ENCODE assay signal across 27 cellular contexts in genomic region chr15:38430106-38430760, GRCh38.
"Had no signal": no experiment of that assay in that cellular context is flagged by ENCODE, and none has a peak within 500 bp of the region (broad histone marks: within the 10 kb centered on the region; RNA-seq: fewer than 3 reads in every experiment).

No MANE protein-coding gene starts in this region.

- DNase-seq: islet precursor cell; left ventricle myocardium inferior; midbrain; mucosa of descending colon; naive thymus-derived CD8-positive, alpha-beta T cell; nucleus accumbens; pancreas; posterior cingulate gyrus; retina; right cardiac atrium; stimulated activated CD4-positive, alpha-beta T cell treated with anti-CD3 and anti-CD28 coated beads, Interleukin-12 subunit alpha, Interleukin-12 subunit beta, amount 100 ng/mL, for 4 hours; stimulated activated CD4-positive, alpha-beta T cell treated with anti-CD3 and anti-CD28 coated beads, Interleukin-15, amount 100 ng/mL, for 24 hours; stimulated activated CD4-positive, alpha-beta T cell treated with anti-CD3 and anti-CD28 coated beads, Interleukin-2, amount 100 ng/mL, for 24 hours; stimulated activated CD4-positive, alpha-beta T cell treated with anti-CD3 and anti-CD28 coated beads, Interleukin-4, amount 100 ng/mL, for 1 hour; stimulated activated naive CD4-positive, alpha-beta T cell treated with Interleukin-2 at 50 U/mL for 16 hours; stimulated activated naive CD8-positive, alpha-beta T cell treated with anti-CD3 and anti-CD28 coated beads, Interleukin-15, amount 100 ng/mL, for 72 hours; substantia nigra had no signal

- H3K9me3 ChIP-seq: left ventricle myocardium inferior, mucosa of descending colon, pancreas, prostate gland, tibial nerve, vagina had no signal

- H3K9me3 Mint-ChIP-seq: neural crest cell; stimulated activated naive CD8-positive, alpha-beta T cell treated with anti-CD3 and anti-CD28 coated beads, Interleukin-15, amount 100 ng/mL, for 72 hours; type B pancreatic cell had no signal

- H3K36me3 Mint-ChIP-seq: type B pancreatic cell had no signal

- H3K27ac ChIP-seq: hepatocyte, left ventricle myocardium inferior, pancreas, prostate gland, skin epidermis, tibial nerve, vagina had no signal

- ATAC-seq: mucosa of descending colon; naive thymus-derived CD8-positive, alpha-beta T cell; pancreas; right cardiac atrium; sciatic nerve; stimulated activated naive CD8-positive, alpha-beta T cell treated with anti-CD3 and anti-CD28 coated beads, Interleukin-15, amount 100 ng/mL, for 72 hours had no signal

- H3K27ac Mint-ChIP-seq: nephron; stimulated activated naive CD8-positive, alpha-beta T cell treated with anti-CD3 and anti-CD28 coated beads, Interleukin-15, amount 100 ng/mL, for 72 hours; type B pancreatic cell had no signal

- H3K27me3 ChIP-seq: pancreas, tibial nerve, vagina had no signal

- H3K4me3 ChIP-seq: hepatocyte, left ventricle myocardium inferior, lung, mucosa of descending colon, pancreas, prostate gland, skin epidermis, tibial nerve, vagina had no signal

- H3K4me1 Mint-ChIP-seq: naive thymus-derived CD8-positive, alpha-beta T cell; nephron; neural crest cell; stimulated activated naive CD8-positive, alpha-beta T cell treated with anti-CD3 and anti-CD28 coated beads, Interleukin-15, amount 100 ng/mL, for 72 hours had no signal

- H3K4me2 ChIP-seq: hepatocyte had no signal

- FAIRE-seq: pancreas had no signal

- H3K79me2 ChIP-seq: hepatocyte had no signal

- H3K4me3 Mint-ChIP-seq: naive thymus-derived CD8-positive, alpha-beta T cell; nephron; neural crest cell; stimulated activated naive CD8-positive, alpha-beta T cell treated with anti-CD3 and anti-CD28 coated beads, Interleukin-15, amount 100 ng/mL, for 72 hours; type B pancreatic cell had no signal

- H3K4me1 ChIP-seq: left ventricle myocardium inferior, pancreas, prostate gland, tibial nerve, vagina had no signal

- H2AFZ ChIP-seq: hepatocyte had no signal

- H3K36me3 ChIP-seq: left ventricle myocardium inferior, pancreas, prostate gland, tibial nerve, vagina had no signal
